ENCODE assay signal across 1 cellular context in genomic region chrX:16137416-16138107, GRCh38.
TF ChIP-seq lines count a peak whose summit lies in the region.

No MANE protein-coding gene starts in this region.

TF ChIP-seq in GM12878, 131 proteins besides CTCF, POLR2A, EP300 and RAD21 (continued from another document):
- TF ChIP-seq KDM1A (IDR thresholded peaks at IDR 0.05; ENCODE audit: borderline replicate concordance) (no peak), ZNF274 (IDR thresholded peaks at IDR 0.05; ENCODE audit: insufficient read depth, insufficient read length) (no peak), RB1 (IDR thresholded peaks at IDR 0.05; ENCODE audit: borderline replicate concordance) (no peak), DPF2 (IDR thresholded peaks at IDR 0.05) (peak; percentile 72), SMAD5 (IDR thresholded peaks at IDR 0.05; ENCODE audit: low read depth) (no peak), BMI1 (IDR thresholded peaks at IDR 0.05; ENCODE audit: borderline replicate concordance) (0 out of 2 replicates have a peak, but pooled peaks have one; percentile 50), BCL11A (IDR thresholded peaks at IDR 0.05; ENCODE audit: low read depth, low read length) (peak; percentile 54; the same call in 1 of the 2 replicates), FOS (IDR thresholded peaks at IDR 0.05; ENCODE audit: borderline replicate concordance, extremely low read depth, insufficient read length) (no peak), CHD1 (IDR thresholded peaks at IDR 0.05; ENCODE audit: low read depth, low read length) (no peak), CREB1 (IDR thresholded peaks at IDR 0.05; ENCODE audit: low read depth) (no peak), SREBF2 (IDR thresholded peaks at IDR 0.05; ENCODE audit: low read length) (no peak), BCL3 (IDR thresholded peaks at IDR 0.05; ENCODE audit: borderline replicate concordance, insufficient read depth, low read depth, low read length, poor library complexity, severe bottlenecking) (peak; percentile 52), SMAD1 (IDR thresholded peaks at IDR 0.05; ENCODE audit: low read depth, partially characterized antibody) (no peak), BRCA1 (IDR thresholded peaks at IDR 0.05; ENCODE audit: low read depth, low read length) (no peak), ZNF24 (IDR thresholded peaks at IDR 0.05) (no peak), YY1 (IDR thresholded peaks at IDR 0.05; ENCODE audit: low read depth, low read length) (no peak), ZNF592 (IDR thresholded peaks at IDR 0.05) (no peak), HDAC6 (IDR thresholded peaks at IDR 0.05; ENCODE audit: unreplicated experiment) (no peak), ATF2 (IDR thresholded peaks at IDR 0.05; ENCODE audit: low read length) (peak; percentile 76), SIN3A (IDR thresholded peaks at IDR 0.05; ENCODE audit: low read depth, low read length) (no peak), POU2F2 (IDR thresholded peaks at IDR 0.05; ENCODE audit: borderline replicate concordance, low read depth, low read length) (no peak), SRF (IDR thresholded peaks at IDR 0.05; ENCODE audit: low read depth in 2 of 2, low read length in 2 of 2) (no peak), EZH2 (IDR thresholded peaks at IDR 0.05; ENCODE audit: borderline replicate concordance, control insufficient read depth, low read depth, low read length) (no peak), TARDBP (IDR thresholded peaks at IDR 0.05; ENCODE audit: borderline replicate concordance) (no peak), SUPT20H (IDR thresholded peaks at IDR 0.05; ENCODE audit: borderline replicate concordance, control insufficient read depth, low read depth, low read length) (no peak), ZBTB11 (CRISPR knock-in tag; IDR thresholded peaks at IDR 0.05) (no peak), KLF5 (IDR thresholded peaks at IDR 0.05; ENCODE audit: partially characterized antibody) (no peak), IKZF2 (IDR thresholded peaks at IDR 0.05) (peak; percentile 91 to 93), RFX5 (IDR thresholded peaks at IDR 0.05; ENCODE audit: low read depth, low read length) (no peak), CBFB (IDR thresholded peaks at IDR 0.05; ENCODE audit: low read depth) (no peak), GABPA (IDR thresholded peaks at IDR 0.05; ENCODE audit: low read depth) (no peak), ZNF687 (IDR thresholded peaks at IDR 0.05) (no peak), ASH2L (IDR thresholded peaks at IDR 0.05; ENCODE audit: borderline replicate concordance, low read depth) (no peak), SUZ12 (IDR thresholded peaks at IDR 0.05; ENCODE audit: unreplicated experiment) (no peak), MXI1 (IDR thresholded peaks at IDR 0.05; ENCODE audit: low read depth, low read length) (peak; percentile 22; the same call in 1 of the 2 replicates), ATF3 (IDR thresholded peaks at IDR 0.05; ENCODE audit: borderline replicate concordance, extremely low read depth, low read depth, low read length) (no peak), IRF4 (IDR thresholded peaks at IDR 0.05; ENCODE audit: low read depth, low read length) (peak; percentile 69; the same call in 1 of the 2 replicates), HDAC2 (IDR thresholded peaks at IDR 0.05) (no peak), RBBP5 (conservative IDR thresholded peaks at IDR 0.05) (no peak), RCOR1 (conservative IDR thresholded peaks at IDR 0.05; ENCODE audit: low read depth, low read length) (0 out of 2 replicates have a peak, but pooled peaks have one; percentile 65), IKZF1 (conservative IDR thresholded peaks at IDR 0.05) (peak; percentile 87), FOXM1 (IDR thresholded peaks at IDR 0.05; ENCODE audit: low read depth, low read length) (peak; percentile 53; the same call in 1 of the 2 replicates), CBX5 (IDR thresholded peaks at IDR 0.05; ENCODE audit: low read depth) (no peak), NR2F1 (conservative IDR thresholded peaks at IDR 0.05) (no peak), IRF5 (IDR thresholded peaks at IDR 0.05; ENCODE audit: borderline replicate concordance) (no peak)
TF ChIP-seq in GM12878: peak in this region for 26.
